ENCODE assay signal across 22 cellular contexts in genomic region chr5:107935641-107936040, GRCh38.
DNase-seq lines count a peak whose midpoint lies in the region; ATAC-seq, FAIRE-seq and TF ChIP-seq lines count a peak whose summit lies in the region.
"Had no signal": no experiment of that assay in that cellular context is flagged by ENCODE, and none has a peak within 500 bp of the region (broad histone marks: within the 10 kb centered on the region; RNA-seq: fewer than 3 reads in every experiment).

No MANE protein-coding gene starts in this region.

- peaks cover 48% of the 10 kb centered on the region for H3K4me1 ChIP-seq in GM23338 (ENCODE audit: insufficient read depth)
- H3K4me1 ChIP-seq in mesendoderm (ENCODE audit: control insufficient read depth, low read depth, low read length) = no peaks in the 10 kb centered on the region
- H3K4me1 ChIP-seq: BLaER1 had no signal

- no peaks in the 10 kb centered on the region for H3K79me1 ChIP-seq in mesendoderm (ENCODE audit: low read length)

- H4K8ac ChIP-seq in mesendoderm (ENCODE audit: low read depth, low read length) = no peak overlapping the region

- H3K4me3 ChIP-seq in GM23338 = no peak overlapping the region
- H3K4me3 ChIP-seq in mesendoderm (ENCODE audit: low read length) = no peak overlapping the region
- H3K4me3 ChIP-seq: BLaER1 had no signal

- H3K27me3 ChIP-seq in GM23338 (ENCODE audit: insufficient read depth) (no peaks in the 10 kb centered on the region), mesendoderm (ENCODE audit: insufficient read depth, low read length, poor library complexity) (no peaks in the 10 kb centered on the region)
- H3K27me3 ChIP-seq: BLaER1 had no signal

- 0 out of 2 replicates have a peak overlapping the region, but pooled peaks have one; percentile 35 for H3K27ac ChIP-seq in GM23338 (ENCODE audit: low read depth)
- H3K27ac ChIP-seq in mesendoderm (ENCODE audit: low read depth, low read length) = no peak overlapping the region
- H3K27ac ChIP-seq: BLaER1, KMS-11 had no signal

- H4K5ac ChIP-seq in mesendoderm (ENCODE audit: low read length) = no peak overlapping the region

- FAIRE-seq in D721Med (lab: Jason Lieb, UNC) = peak; percentile 44
- FAIRE-seq: RCC 7860 had no signal

- peaks cover 40% of the 10 kb centered on the region for H3K4me1 Mint-ChIP-seq in GM23338
- H3K4me1 Mint-ChIP-seq: CD4-positive, alpha-beta memory T cell had no signal

- TF ChIP-seq CTCF in D721Med (IDR thresholded peaks at IDR 0.05; ENCODE audit: insufficient read depth, missing control alignments) = no peak
- no peak for TF ChIP-seq CTCF in GM23338 (conservative IDR thresholded peaks at IDR 0.05; ENCODE audit: low read depth in 2 of 2)

- no peak overlapping the region for H3K9ac ChIP-seq in mesendoderm (ENCODE audit: low read length)
- H3K9ac ChIP-seq: BLaER1, KMS-11 had no signal

- no peak overlapping the region for H2BK15ac ChIP-seq in mesendoderm (replicated peaks; ENCODE audit: low read depth)

- H3K9me3 Mint-ChIP-seq in GM23338 = no peaks in the 10 kb centered on the region

- H3K27ac Mint-ChIP-seq in GM23338 = no peak overlapping the region; the same call in 1 of the 2 replicates
- H3K27ac Mint-ChIP-seq: CD4-positive, alpha-beta memory T cell had no signal

- H3K36me3 Mint-ChIP-seq in GM23338 (ENCODE audit: low read depth) = no peaks in the 10 kb centered on the region

- H2AFZ ChIP-seq in GM23338 = no peak overlapping the region

- H4K20me1 ChIP-seq in GM23338 (replicated peaks; ENCODE audit: insufficient read depth) = no peaks in the 10 kb centered on the region
- H4K20me1 ChIP-seq: BLaER1 had no signal

- no peaks in the 10 kb centered on the region for H3F3A ChIP-seq in GM23338 (replicated peaks; ENCODE audit: low read depth)

- ATAC-seq in GM23338 = peak; percentile 21; the same call in 1 of the 3 replicates
- ATAC-seq: HCT116, Right ventricle myocardium inferior had no signal

- no peak overlapping the region for H3K56ac ChIP-seq in mesendoderm (ENCODE audit: low read length)

- H2BK5ac ChIP-seq in mesendoderm (ENCODE audit: low read length) = no peak overlapping the region

- no CpG with 5 or more reads among the region's 1 CpG for WGBS in mesendoderm (ENCODE audit: extremely low coverage, insufficient coverage, low lambda C conversion rate)

- no peak overlapping the region for H3K23ac ChIP-seq in mesendoderm (ENCODE audit: low read length)

- H3K79me2 ChIP-seq in GM23338 (replicated peaks; ENCODE audit: insufficient read depth) (no peaks in the 10 kb centered on the region), mesendoderm (ENCODE audit: control insufficient read depth, insufficient read depth, low read length) (no peaks in the 10 kb centered on the region)

- H3K4me3 Mint-ChIP-seq in GM23338 = no peak overlapping the region
- H3K4me3 Mint-ChIP-seq: CD4-positive, alpha-beta memory T cell had no signal

- DNase-seq in D721Med (ENCODE audit: insufficient read length, low spot score) (no peak), GM23338 (ENCODE audit: low spot score) (peak; percentile 43), NCI-H69 (lab: John Stamatoyannopoulos, UW) (peak; percentile 72), mesendoderm (peak; percentile 54), SKM-1 treated with dmso at 0.1 percent for 144 hours (lab: John Stamatoyannopoulos, UW; ENCODE audit: unreplicated experiment) (no peak), GM03348 (ENCODE audit: low spot score) (no peak), NCI-H1694 treated with DMSO at 0.1 percent for 48 hours (lab: John Stamatoyannopoulos, UW) (no peak), glomerular visceral epithelial cell (ENCODE audit: extremely low spot score) (no peak)
- DNase-seq: Calu3; CD4-positive, alpha-beta memory T cell; DMS79; NCI-H1417 treated with DMSO at 0.1 percent for 48 hours; NCI-H2029 treated with DMSO at 0.1 percent for 48 hours; NCI-H226; NCI-H526; SW 1271; T-helper 2 cell had no signal

- H3K27me3 Mint-ChIP-seq in GM23338 (ENCODE audit: insufficient read depth, low read depth, poor library complexity) = peaks cover 2% of the 10 kb centered on the region
- H3K27me3 Mint-ChIP-seq: CD4-positive, alpha-beta memory T cell had no signal

- no peak overlapping the region for H3K4me2 ChIP-seq in GM23338
- H3K4me2 ChIP-seq in mesendoderm (ENCODE audit: low read length) = no peak overlapping the region
- H3K4me2 ChIP-seq: BLaER1, KMS-11 had no signal

- no peak overlapping the region for H3K4ac ChIP-seq in mesendoderm (ENCODE audit: low read depth, low read length)

- H2AK5ac ChIP-seq in mesendoderm (ENCODE audit: low read length) = no peak overlapping the region

- no peak overlapping the region for H3K18ac ChIP-seq in mesendoderm (ENCODE audit: low read length)

- no peaks in the 10 kb centered on the region for H3K9me2 ChIP-seq in GM23338 (ENCODE audit: insufficient read depth)

- no peak overlapping the region for H2BK120ac ChIP-seq in mesendoderm (ENCODE audit: low read depth, low read length)

- H3K36me3 ChIP-seq in GM23338 (ENCODE audit: insufficient read depth) (no peaks in the 10 kb centered on the region), mesendoderm (ENCODE audit: control insufficient read depth, insufficient read depth, low read length) (no peaks in the 10 kb centered on the region)
- H3K36me3 ChIP-seq: BLaER1 had no signal

TF ChIP-seq in GM23338, 12 proteins besides CTCF, POLR2A, EP300 and RAD21:
- TF ChIP-seq ETS1 (IDR thresholded peaks at IDR 0.05) = no peak
- TF ChIP-seq EZH2phosphoT487 (IDR thresholded peaks at IDR 0.05; ENCODE audit: unreplicated experiment) = no peak
- TF ChIP-seq ZNF114 (CRISPR knock-in tag; IDR thresholded peaks at IDR 0.05) = no peak
- TF ChIP-seq NANOG (IDR thresholded peaks at IDR 0.05; ENCODE audit: borderline replicate concordance) = no peak

Comparison
In these comparisons a context has a peak if more than half of its experiments do, and no peak if none do; other contexts are left out.
1. DNase-seq: peak in GM23338 (single experiment), NCI-H69 (single experiment) and mesendoderm (single experiment); none in D721Med (single experiment), SKM-1 treated with dmso at 0.1 percent for 144 hours (single experiment), GM03348 (single experiment), NCI-H1694 treated with DMSO at 0.1 percent for 48 hours (single experiment) and glomerular visceral epithelial cell (single experiment).